Comparison of ENCODE assay signal across 10 cellular contexts in the genomic region with DNA sequence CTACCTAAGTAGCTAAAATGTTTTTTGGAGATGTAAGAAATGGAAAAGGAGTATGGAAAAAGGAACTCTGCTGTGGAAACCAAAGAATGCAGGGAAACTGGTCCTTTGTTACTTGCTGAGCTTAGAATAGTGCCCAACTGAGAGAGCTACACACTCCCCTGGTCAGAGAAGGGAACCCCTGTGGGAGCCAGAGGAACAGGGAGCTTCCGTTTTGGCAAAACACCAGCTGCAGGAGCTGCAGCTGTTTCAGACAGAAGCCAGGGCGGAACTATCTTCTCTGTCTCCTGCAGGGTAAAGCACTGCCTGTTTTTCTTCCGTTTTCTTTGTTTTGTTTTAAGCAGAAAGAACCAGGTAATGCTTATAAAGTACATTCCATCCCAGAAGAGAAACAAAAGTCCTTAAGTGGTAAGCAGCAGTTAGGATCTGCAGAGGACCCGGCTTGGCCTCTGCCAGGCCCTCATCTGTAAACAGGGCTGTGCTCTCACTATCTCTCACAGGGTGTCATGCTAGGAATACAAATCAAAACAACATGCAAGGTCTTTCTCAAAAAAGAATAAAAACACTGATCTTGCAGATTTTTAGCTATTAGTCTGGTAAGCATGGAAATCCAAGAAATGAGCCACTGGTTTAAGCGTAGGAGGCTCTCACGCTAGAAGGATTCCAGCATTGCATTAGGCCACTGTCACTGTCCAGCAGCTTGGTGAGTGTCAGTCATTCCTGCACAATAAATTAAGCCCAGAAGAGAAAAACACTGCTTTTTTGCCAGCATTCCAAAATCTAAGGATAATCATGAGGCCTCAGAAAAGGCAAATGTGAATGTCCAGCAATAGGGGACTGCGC.
A peak's percentile ranks its signal among the peaks of the same experiment; 100 is the strongest.
DNase-seq lines count a peak whose midpoint lies in the region; ATAC-seq, FAIRE-seq and TF ChIP-seq lines count a peak whose summit lies in the region.
"Had no signal": no experiment of that assay in that cellular context is flagged by ENCODE, and none has a peak within 500 bp of the region (broad histone marks: within the 10 kb centered on the region; RNA-seq: fewer than 3 reads in every experiment).

No MANE protein-coding gene starts in this region.

- H3K4me3 ChIP-seq in MM.1S (ENCODE audit: low read length), result no peak overlapping the region
- H3K4me3 ChIP-seq in small intestine (ENCODE audit: low read depth in 1 of 2, low read length in 2 of 2), result no peak overlapping the region

- H4K20me1 ChIP-seq in MM.1S (ENCODE audit: insufficient read depth, low read length), result no peaks in the 10 kb centered on the region

- no peak overlapping the region for H3K4me3 Mint-ChIP-seq in WTC11

- H3K9me2 ChIP-seq in MM.1S (replicated peaks; ENCODE audit: insufficient read depth, low read length), result no peaks in the 10 kb centered on the region

- WGBS in small intestine, 3 donors, result 59 to 77% (median 62%) methylated on average over 7 of the region's 7 CpGs

- H3K27ac ChIP-seq in MM.1S (ENCODE audit: low read length), result peak overlapping the region; percentile 23; the same call in 1 of the 2 replicates
- no peak overlapping the region for H3K27ac ChIP-seq in small intestine (ENCODE audit: low read depth in 1 of 2, low read length in 1 of 2)

- DNase-seq in A172 (ENCODE audit: low spot score), result peak; percentile 3
- peak; percentile 17 for DNase-seq in MM.1S
- DNase-seq in WTC11 (ENCODE audit: low spot score), result peak; percentile 26
- DNase-seq in left kidney (ENCODE audit: low read depth, low spot score), result peak; percentile 32
- no peak for DNase-seq in small intestine
- DNase-seq in 8988T, result no peak
- DNase-seq: foreskin melanocyte; stimulated activated CD4-positive, alpha-beta T cell treated with anti-CD3 and anti-CD28 coated beads, Interleukin-2, amount 100 ng/mL, for 48 hours had no signal

- no peak overlapping the region for H3K9ac ChIP-seq in MM.1S (ENCODE audit: low read length)

- no peaks in the 10 kb centered on the region for H3F3A ChIP-seq in MM.1S (ENCODE audit: insufficient read depth, low read length)

- H3K27me3 ChIP-seq in MM.1S (replicated peaks; ENCODE audit: insufficient read depth, low read length) (no peaks in the 10 kb centered on the region), small intestine (ENCODE audit: control insufficient read depth in 2 of 2, insufficient read depth in 2 of 2, low read length in 2 of 2) (no peaks in the 10 kb centered on the region)

- H3K27ac Mint-ChIP-seq in WTC11, result peak overlapping the region; percentile 99

- H3K9me3 ChIP-seq in MM.1S (replicated peaks; ENCODE audit: insufficient read depth, low read length), result no peaks in the 10 kb centered on the region
- no peaks in the 10 kb centered on the region for H3K9me3 ChIP-seq in small intestine (ENCODE audit: control insufficient read depth, low read depth)

- H2AFZ ChIP-seq in MM.1S (ENCODE audit: low read length), result no peak overlapping the region

- peak; percentile 86 for ATAC-seq in WTC11
- no peak for ATAC-seq in HG03159 (IDR thresholded peaks at IDR 0.05; ENCODE audit: unreplicated experiment)
- ATAC-seq in GM21576 (IDR thresholded peaks at IDR 0.05; ENCODE audit: unreplicated experiment), result no peak

- FAIRE-seq in small intestine (lab: Jason Lieb, UNC), result no peak

- H3K4me2 ChIP-seq in MM.1S (ENCODE audit: low read depth, low read length), result peak overlapping the region; percentile 39

- H3K27me3 Mint-ChIP-seq in WTC11 (ENCODE audit: low read depth), result no peaks in the 10 kb centered on the region

- CTCF ChIA-PET in WTC11 (lab: Charles Lee), result interaction anchor here (1.3 kb wide), 1 partner anchor 20 kb away, joined by 5 read pairs; no protein-coding TSS in a partner anchor

- H3K36me3 ChIP-seq in MM.1S (replicated peaks; ENCODE audit: insufficient read depth, low read length), result no peaks in the 10 kb centered on the region
- H3K36me3 ChIP-seq in small intestine (ENCODE audit: control insufficient read depth in 2 of 2, insufficient read depth in 2 of 2, low read length in 2 of 2), result no peaks in the 10 kb centered on the region

- peaks cover 23% of the 10 kb centered on the region for H3K36me3 Mint-ChIP-seq in WTC11

- POLR2A ChIA-PET in WTC11 (lab: Charles Lee), result no interaction called here

- no peaks in the 10 kb centered on the region for H3K9me3 Mint-ChIP-seq in WTC11

- TF ChIP-seq CTCF in MM.1S (IDR thresholded peaks at IDR 0.05; ENCODE audit: low read length) (no peak), WTC11 (IDR thresholded peaks at IDR 0.05) (no peak)

- no peaks in the 10 kb centered on the region for H3K79me2 ChIP-seq in MM.1S (ENCODE audit: low read length)

- H3K4me1 ChIP-seq in MM.1S (ENCODE audit: low read length) (no peaks in the 10 kb centered on the region), small intestine (ENCODE audit: control insufficient read depth in 2 of 2, insufficient read depth in 1 of 2, low read depth in 1 of 2, low read length in 1 of 2) (no peaks in the 10 kb centered on the region)

- H3K4me1 Mint-ChIP-seq in WTC11, result peaks cover 55% of the 10 kb centered on the region

TF ChIP-seq in WTC11, 78 proteins besides CTCF, POLR2A, EP300 and RAD21:
- TF ChIP-seq ZNF317 (CRISPR knock-in tag; IDR thresholded peaks at IDR 0.05; ENCODE audit: borderline replicate concordance, low read depth) (no peak), E2F1 (CRISPR knock-in tag; IDR thresholded peaks at IDR 0.05) (no peak), ZNF423 (CRISPR knock-in tag; IDR thresholded peaks at IDR 0.05) (peak; percentile 82)

Comparison
In these comparisons a context has a peak if more than half of its experiments do, and no peak if none do; other contexts are left out.
1. DNase-seq: peak in A172 (single experiment), MM.1S (single experiment), WTC11 (single experiment) and left kidney (single experiment); none in small intestine (single experiment) and 8988T (single experiment).